In genomic region chr7:137978464-137979237, GRCh38 we compare ENCODE assay signal across 12 cellular contexts. TPM values are rescaled to one million over a fixed set of nuclear protein-coding genes. Genes with fewer than 3 reads are reported as not detected.
A peak's percentile ranks its signal among the peaks of the same experiment; 100 is the strongest.
DNase-seq lines count a peak whose midpoint lies in the region; ATAC-seq and TF ChIP-seq lines count a peak whose summit lies in the region.
"Had no signal": no experiment of that assay in that cellular context is flagged by ENCODE, and none has a peak within 500 bp of the region (broad histone marks: within the 10 kb centered on the region; RNA-seq: fewer than 3 reads in every experiment).

No MANE protein-coding gene starts in this region.

- H3K4me3 Mint-ChIP-seq in activated CD8-positive, alpha-beta memory T cell treated with anti-CD3 and anti-CD28 coated beads, Interleukin-2, amount 10 ng/mL, durations not matched to agents 7 days and 5 days = no peak overlapping the region
- H3K4me3 Mint-ChIP-seq: CD8-positive, alpha-beta T cell had no signal

- H3K27ac Mint-ChIP-seq in activated CD8-positive, alpha-beta memory T cell treated with anti-CD3 and anti-CD28 coated beads, Interleukin-2, amount 10 ng/mL, durations not matched to agents 7 days and 5 days = no peak overlapping the region
- H3K27ac Mint-ChIP-seq: CD8-positive, alpha-beta T cell had no signal

- H3K4me2 ChIP-seq in fibroblast of lung (ENCODE audit: extremely low read depth, insufficient read depth, low read length) (peak overlapping the region; percentile 77), osteoblast (ENCODE audit: insufficient read depth, low read length) (peak overlapping the region; percentile 61)

- no peak for TF ChIP-seq CTCF in fibroblast of lung (conservative IDR thresholded peaks at IDR 0.05 in 1 of 2, IDR thresholded peaks at IDR 0.05 in 1 of 2; ENCODE audit: low read depth in 1 of 2, low read length in 2 of 2)
- no peak for TF ChIP-seq CTCF in osteoblast (IDR thresholded peaks at IDR 0.05; ENCODE audit: extremely low read depth, low read depth, low read length)

- H3K36me3 ChIP-seq in fibroblast of lung (ENCODE audit: control insufficient read depth, insufficient read depth, low read length) (peaks cover 2% of the 10 kb centered on the region), osteoblast (ENCODE audit: insufficient read depth, low read length) (peaks cover 10% of the 10 kb centered on the region)

- H3K27ac ChIP-seq in fibroblast of lung (ENCODE audit: insufficient read depth, low read length) = peak overlapping the region; percentile 98
- peak overlapping the region; percentile 98 for H3K27ac ChIP-seq in osteoblast (ENCODE audit: low read depth, low read length)

- no peaks in the 10 kb centered on the region for H4K20me1 ChIP-seq in fibroblast of lung (ENCODE audit: control insufficient read depth, extremely low read depth, insufficient read depth, low read length)
- no peaks in the 10 kb centered on the region for H4K20me1 ChIP-seq in osteoblast (ENCODE audit: insufficient read depth, low read length)

- ATAC-seq in GM21447 (IDR thresholded peaks at IDR 0.05; ENCODE audit: unreplicated experiment) (no peak), HG02870 (IDR thresholded peaks at IDR 0.05; ENCODE audit: unreplicated experiment) (no peak)
- no peak for ATAC-seq in activated CD8-positive, alpha-beta memory T cell treated with anti-CD3 and anti-CD28 coated beads, Interleukin-2, amount 10 ng/mL, durations not matched to agents 7 days and 5 days
- ATAC-seq: CD8-positive, alpha-beta T cell had no signal

- H3K4me1 ChIP-seq in fibroblast of lung (ENCODE audit: control insufficient read depth, extremely low read depth, insufficient read depth, low read length) = peaks cover 51% of the 10 kb centered on the region
- H3K4me1 ChIP-seq in osteoblast (ENCODE audit: insufficient read depth, low read length) = peaks cover 88% of the 10 kb centered on the region

- DNase-seq in AG08396 (ENCODE audit: low spot score) (peak; percentile 82), RPMI7951 (ENCODE audit: low read depth) (peak; percentile 99), fibroblast of lung (ENCODE audit: low read depth in 2 of 2) (peak; percentile 98 to 99), osteoblast (ENCODE audit: insufficient read length, low spot score, missing footprints) (peak; percentile 95), NCI-H2029 treated with DMSO at 0.1 percent for 48 hours (lab: John Stamatoyannopoulos, UW) (no peak)
- no peak for DNase-seq in activated CD8-positive, alpha-beta memory T cell treated with anti-CD3 and anti-CD28 coated beads, Interleukin-2, amount 10 ng/mL, durations not matched to agents 7 days and 5 days
- DNase-seq: activated naive CD4-positive, alpha-beta T cell treated with Interleukin-2 at 50 U/mL for 16 hours; CD8-positive, alpha-beta T cell; H7; NCI-H345 had no signal

- H3K9me3 ChIP-seq in fibroblast of lung (ENCODE audit: control insufficient read depth, insufficient read depth, low read depth, low read length) (no peaks in the 10 kb centered on the region), osteoblast (ENCODE audit: low read depth, low read length) (no peaks in the 10 kb centered on the region)

- H3K79me2 ChIP-seq in fibroblast of lung (ENCODE audit: control insufficient read depth, insufficient read depth, low read length) (peaks cover 88% of the 10 kb centered on the region), osteoblast (ENCODE audit: insufficient read depth, low read length) (peaks cover 91% of the 10 kb centered on the region)

- H2AFZ ChIP-seq in fibroblast of lung (ENCODE audit: low read length) (no peak overlapping the region), osteoblast (ENCODE audit: low read length) (no peak overlapping the region)

- no peaks in the 10 kb centered on the region for H3K27me3 Mint-ChIP-seq in activated CD8-positive, alpha-beta memory T cell treated with anti-CD3 and anti-CD28 coated beads, Interleukin-2, amount 10 ng/mL, durations not matched to agents 7 days and 5 days

- peaks cover 17% of the 10 kb centered on the region for H3K36me3 Mint-ChIP-seq in activated CD8-positive, alpha-beta memory T cell treated with anti-CD3 and anti-CD28 coated beads, Interleukin-2, amount 10 ng/mL, durations not matched to agents 7 days and 5 days

- H3K27me3 ChIP-seq in fibroblast of lung (ENCODE audit: control insufficient read depth, insufficient read depth, low read length) = no peaks in the 10 kb centered on the region
- no peaks in the 10 kb centered on the region for H3K27me3 ChIP-seq in osteoblast (ENCODE audit: insufficient read depth, low read length)

- H3K9me3 Mint-ChIP-seq in activated CD8-positive, alpha-beta memory T cell treated with anti-CD3 and anti-CD28 coated beads, Interleukin-2, amount 10 ng/mL, durations not matched to agents 7 days and 5 days (ENCODE audit: low read depth) = peaks cover 4% of the 10 kb centered on the region

- H3K9ac ChIP-seq in fibroblast of lung (ENCODE audit: insufficient read depth, low read length) = peak overlapping the region; percentile 64

- H3K4me3 ChIP-seq in fibroblast of lung (replicated peaks in 1 of 4; ENCODE audit: control extremely low read depth in 1 of 4, insufficient read depth in 1 of 4, low read depth in 3 of 4, low read length in 4 of 4) (no peak overlapping the region), osteoblast (ENCODE audit: insufficient read depth, low read length) (peak overlapping the region; percentile 15)

- no peaks in the 10 kb centered on the region for H3K4me1 Mint-ChIP-seq in activated CD8-positive, alpha-beta memory T cell treated with anti-CD3 and anti-CD28 coated beads, Interleukin-2, amount 10 ng/mL, durations not matched to agents 7 days and 5 days

- CTCF ChIA-PET in activated CD8-positive, alpha-beta memory T cell treated with anti-CD3 and anti-CD28 coated beads, Interleukin-2, amount 10 ng/mL, durations not matched to agents 7 days and 5 days (lab: Charles Lee) = interaction anchor here (1.0 kb wide), 1 partner anchor 9 kb away, joined by 4 read pairs; no protein-coding TSS in a partner anchor

RNA-seq across cellular contexts. Expression of gene CREB3L2, which starts 23.2 kb away (rescaled TPM):
- 21.2 and 23.8 TPM in 2 replicates for total RNA-seq in RPMI7951 (2014; rRNA removed; shearing (Covaris generic))
- total RNA-seq in fibroblast of lung (12.6 and 39.3 TPM in 2 replicates), osteoblast (26.5 and 28.6 TPM in 2 replicates)
- polyA plus RNA-seq in fibroblast of lung = 57.9 and 63.7 TPM in 2 replicates
- 37.1 and 49.5 TPM in 2 replicates for polyA plus RNA-seq in fibroblast of lung (2012)
- polyA minus RNA-seq in fibroblast of lung (ENCODE audit: low replicate concordance) = 96.9 and 155 TPM in 2 replicates
- total RNA-seq in activated CD8-positive, alpha-beta memory T cell treated with anti-CD3 and anti-CD28 coated beads, Interleukin-2, amount 10 ng/mL, durations not matched to agents 7 days and 5 days = 10 to 100 TPM; 24.0 to 29.0 TPM

Comparison
In these comparisons a context has a peak if more than half of its experiments do, and no peak if none do; other contexts are left out.
1. DNase-seq: peak in AG08396 (single experiment), RPMI7951 (single experiment), fibroblast of lung (2 of 2) and osteoblast (single experiment); none in activated CD8-positive, alpha-beta memory T cell treated with anti-CD3 and anti-CD28 coated beads, Interleukin-2, amount 10 ng/mL, durations not matched to agents 7 days and 5 days (single experiment) and NCI-H2029 treated with DMSO at 0.1 percent for 48 hours (single experiment).